Comparison of ENCODE assay signal across 9 cellular contexts in genomic region chr6:90584636-90585255, GRCh38. TPM values are rescaled to one million over a fixed set of nuclear protein-coding genes. Genes with fewer than 3 reads are reported as not detected.
DNase-seq lines count a peak whose midpoint lies in the region; ATAC-seq and TF ChIP-seq lines count a peak whose summit lies in the region.
"Had no signal": no experiment of that assay in that cellular context is flagged by ENCODE, and none has a peak within 500 bp of the region (broad histone marks: within the 10 kb centered on the region; RNA-seq: fewer than 3 reads in every experiment).

No MANE protein-coding gene starts in this region.

- no peaks in the 10 kb centered on the region for H3K36me3 ChIP-seq in A673 (ENCODE audit: insufficient read depth, low read length, poor library complexity, severe bottlenecking)
- no peaks in the 10 kb centered on the region for H3K36me3 ChIP-seq in OCI-LY1 (ENCODE audit: insufficient read depth, low read length)
- no peaks in the 10 kb centered on the region for H3K36me3 ChIP-seq in fibroblast of lung (ENCODE audit: control insufficient read depth, insufficient read depth, low read length)

- H3K9me2 ChIP-seq in OCI-LY1 (ENCODE audit: low read depth, low read length) = no peaks in the 10 kb centered on the region

- H3K9ac ChIP-seq in OCI-LY1 (ENCODE audit: low read length) = peak overlapping the region; percentile 89; the same call in 1 of the 2 replicates
- H3K9ac ChIP-seq in fibroblast of lung (ENCODE audit: insufficient read depth, low read length) = no peak overlapping the region

- no TSS peak for BruUV-seq in A673 (replicated peaks; lab: Mats Ljungman, UMichigan)

- H3K4me2 ChIP-seq in OCI-LY1 (ENCODE audit: low read length) (peak overlapping the region; percentile 94), fibroblast of lung (ENCODE audit: extremely low read depth, insufficient read depth, low read length) (peak overlapping the region; percentile 89)

- no peaks in the 10 kb centered on the region for H3K27me3 ChIP-seq in A673 (replicated peaks; ENCODE audit: insufficient read depth, low read depth, low read length, poor library complexity)
- no peaks in the 10 kb centered on the region for H3K27me3 ChIP-seq in OCI-LY1 (ENCODE audit: insufficient read depth, low read length)
- no peaks in the 10 kb centered on the region for H3K27me3 ChIP-seq in fibroblast of lung (ENCODE audit: control insufficient read depth, insufficient read depth, low read length)

- H3K9me3 ChIP-seq in A673 (ENCODE audit: low read depth, low read length, poor library complexity, severe bottlenecking) (no peaks in the 10 kb centered on the region), OCI-LY1 (ENCODE audit: low read length) (no peaks in the 10 kb centered on the region), fibroblast of lung (ENCODE audit: control insufficient read depth, insufficient read depth, low read depth, low read length) (no peaks in the 10 kb centered on the region)

- H3F3A ChIP-seq in OCI-LY1 (ENCODE audit: insufficient read depth, low read length) = no peaks in the 10 kb centered on the region

- ATAC-seq in GM19043 (IDR thresholded peaks at IDR 0.05; ENCODE audit: low read depth, unreplicated experiment) (peak; percentile 20), HG03520 (IDR thresholded peaks at IDR 0.05; ENCODE audit: unreplicated experiment) (no peak)

- H2AFZ ChIP-seq in OCI-LY1 (ENCODE audit: low read length) (no peak overlapping the region), fibroblast of lung (ENCODE audit: low read length) (no peak overlapping the region)

- no peaks in the 10 kb centered on the region for H4K20me1 ChIP-seq in OCI-LY1 (ENCODE audit: insufficient read depth, low read length)
- peaks cover 5% of the 10 kb centered on the region for H4K20me1 ChIP-seq in fibroblast of lung (ENCODE audit: control insufficient read depth, extremely low read depth, insufficient read depth, low read length)

- TF ChIP-seq CTCF in A673 (conservative IDR thresholded peaks at IDR 0.05; ENCODE audit: low read depth, low read length) (no peak), OCI-LY1 (IDR thresholded peaks at IDR 0.05; ENCODE audit: low read length) (no peak), fibroblast of lung (conservative IDR thresholded peaks at IDR 0.05 in 1 of 2, IDR thresholded peaks at IDR 0.05 in 1 of 2; ENCODE audit: low read depth in 1 of 2, low read length in 2 of 2) (no peak)

- DNase-seq in A673 (ENCODE audit: low spot score) (no peak), fibroblast of lung (ENCODE audit: low read depth in 2 of 2) (peak in 1 of 2 donors; percentile 60), D341Med (ENCODE audit: low spot score) (no peak), GDM1 (lab: John Stamatoyannopoulos, UW) (no peak), NCI-H446 (lab: John Stamatoyannopoulos, UW) (no peak)
- DNase-seq: NCI-H1694 had no signal

- CTCF ChIA-PET in A673 (lab: Charles Lee) = no interaction called here

- H3K79me2 ChIP-seq in OCI-LY1 (ENCODE audit: insufficient read depth, low read length) = peaks cover 66% of the 10 kb centered on the region
- peaks cover 62% of the 10 kb centered on the region for H3K79me2 ChIP-seq in fibroblast of lung (ENCODE audit: control insufficient read depth, insufficient read depth, low read length)

- intact Hi-C loops in A673 (cut with micrococcal nuclease; ENCODE audit: unreplicated experiment) = no loop called here

- POLR2A ChIA-PET in A673 (lab: Charles Lee; ENCODE audit: low non-redundant PET) = no interaction called here

- peaks cover 35% of the 10 kb centered on the region for H3K4me1 ChIP-seq in A673 (ENCODE audit: insufficient read depth, low read length, poor library complexity, severe bottlenecking)
- peaks cover 39% of the 10 kb centered on the region for H3K4me1 ChIP-seq in OCI-LY1 (ENCODE audit: insufficient read depth, low read length, severe bottlenecking)
- peaks cover 4% of the 10 kb centered on the region for H3K4me1 ChIP-seq in fibroblast of lung (ENCODE audit: control insufficient read depth, extremely low read depth, insufficient read depth, low read length)

- H3K27ac ChIP-seq in A673 (ENCODE audit: low read depth, low read length, poor library complexity, severe bottlenecking) (no peak overlapping the region), OCI-LY1 (ENCODE audit: low read depth, low read length, poor library complexity, severe bottlenecking) (no peak overlapping the region), fibroblast of lung (ENCODE audit: insufficient read depth, low read length) (no peak overlapping the region)

- H3K4me3 ChIP-seq in A673 (ENCODE audit: low read depth, low read length, poor library complexity, severe bottlenecking) (peak overlapping the region; percentile 90), OCI-LY1 (ENCODE audit: low read depth, low read length, poor library complexity, severe bottlenecking) (peak overlapping the region; percentile 100), fibroblast of lung (replicated peaks in 1 of 4; ENCODE audit: control extremely low read depth in 1 of 4, insufficient read depth in 1 of 4, low read depth in 3 of 4, low read length in 4 of 4) (peak overlapping the region; percentile 30 to 96 (median 80))

RNA-seq across cellular contexts. Expression of gene MAP3K7, which starts 2.1 kb away (rescaled TPM):
- total RNA-seq in A673 (2021) = 34.3 and 35.6 TPM in 2 replicates
- 29.8 and 35.5 TPM in 2 replicates for total RNA-seq in fibroblast of lung
- 40.6 and 48.6 TPM in 2 replicates for polyA plus RNA-seq in fibroblast of lung
- 20.6 and 25.6 TPM in 2 replicates for polyA plus RNA-seq in fibroblast of lung (2012)
- 12.6 and 14.8 TPM in 2 replicates for polyA minus RNA-seq in fibroblast of lung (ENCODE audit: low replicate concordance)
